In the genomic region with DNA sequence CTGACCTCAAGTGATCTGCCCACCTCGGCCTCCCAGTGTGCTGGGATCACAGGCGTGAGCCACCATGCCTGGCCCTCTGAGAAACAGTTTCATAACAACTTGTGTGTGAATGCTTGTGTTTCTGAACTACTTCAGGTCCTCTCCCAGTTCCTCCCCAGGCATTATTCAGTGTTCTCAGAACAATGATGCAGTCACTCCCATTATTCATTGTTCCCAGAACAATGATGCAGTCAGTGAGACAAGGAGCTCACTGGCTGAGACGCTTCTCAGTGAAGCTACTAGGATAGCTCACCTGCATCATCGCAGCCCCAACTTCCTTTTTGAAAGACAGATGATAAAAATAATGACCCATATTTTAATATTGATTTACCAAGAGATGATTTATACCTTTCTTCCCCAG, we compare ENCODE assay signal across 16 cellular contexts.
DNase-seq lines count a peak whose midpoint lies in the region; ATAC-seq and TF ChIP-seq lines count a peak whose summit lies in the region.
"Had no signal": no experiment of that assay in that cellular context is flagged by ENCODE, and none has a peak within 500 bp of the region (broad histone marks: within the 10 kb centered on the region; RNA-seq: fewer than 3 reads in every experiment).

No MANE protein-coding gene starts in this region.

- ATAC-seq in esophagus mucosa (peak; percentile 44), omental fat pad (ENCODE audit: low FRiP score) (no peak), HG02763 (IDR thresholded peaks at IDR 0.05; ENCODE audit: unreplicated experiment) (no peak), GM19455 (IDR thresholded peaks at IDR 0.05; ENCODE audit: unreplicated experiment) (no peak)
- ATAC-seq: A549 had no signal

- peak; percentile 71 for DNase-seq in Ammon's horn (ENCODE audit: low spot score)
- DNase-seq in NCI-H69 (lab: John Stamatoyannopoulos, UW), result peak; percentile 5
- peak; percentile 59 for DNase-seq in midbrain (lab: John Stamatoyannopoulos, UW)
- DNase-seq in omental fat pad (ENCODE audit: low spot score), result no peak
- no peak for DNase-seq in HCEC 1CT
- DNase-seq: Caco-2, MV-4-11, NCI-H1436 treated with DMSO at 0.1 percent for 48 hours, NCI-H2081, NCI-H446 treated with DMSO at 0.1 percent for 48 hours, Peyer's patch, Right ventricle myocardium superior had no signal

- TF ChIP-seq CTCF in omental fat pad (IDR thresholded peaks at IDR 0.05), result no peak

Comparison
In these comparisons a context has a peak if more than half of its experiments do, and no peak if none do; other contexts are left out.
1. DNase-seq: peak in Ammon's horn (single experiment), NCI-H69 (single experiment) and midbrain (single experiment); none in omental fat pad (single experiment) and HCEC 1CT (single experiment).